ENCODE assay signal across 23 cellular contexts in the genomic region with DNA sequence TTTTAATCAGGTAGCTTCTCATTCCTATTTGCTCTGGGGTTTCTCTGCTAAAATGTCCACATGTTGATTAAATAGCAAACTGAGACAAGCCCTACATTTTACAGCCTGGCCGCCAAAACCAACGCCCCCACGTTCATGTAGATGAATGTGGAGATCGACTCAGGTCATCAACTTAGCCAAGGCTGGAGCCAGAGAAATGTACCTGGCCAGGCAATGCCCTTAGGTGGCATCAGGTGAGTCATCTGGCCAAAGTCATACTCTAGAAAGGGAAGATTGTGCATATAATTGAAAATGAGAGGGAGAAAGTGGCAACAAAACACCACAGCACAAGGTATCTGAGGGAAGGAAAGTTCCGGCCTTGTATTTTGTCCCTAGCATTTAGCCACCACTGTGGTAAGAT. TPM values are rescaled to one million over a fixed set of nuclear protein-coding genes. Genes with fewer than 3 reads are reported as not detected.
"Had no signal": no experiment of that assay in that cellular context is flagged by ENCODE, and none has a peak within 500 bp of the region (broad histone marks: within the 10 kb centered on the region; RNA-seq: fewer than 3 reads in every experiment).

No MANE protein-coding gene starts in this region.

- H3K4me1 ChIP-seq: right lobe of liver had no signal

- H3K4me3 Mint-ChIP-seq: activated B cell treated with CpG ODN at 0.5 μM for 24 hours; activated CD4-positive, alpha-beta memory T cell treated with anti-CD3 and anti-CD28 coated beads for 36 hours; activated CD4-positive, alpha-beta T cell treated with anti-CD3 and anti-CD28 coated beads for 36 hours; activated naive CD4-positive, alpha-beta T cell treated with anti-CD3 and anti-CD28 coated beads for 36 hours; activated T-cell treated with anti-CD3 and anti-CD28 coated beads, Interleukin-2, amount 50 U/mL, for 72 hours; mesothelial cell of epicardium; natural killer cell treated with Interleukin-12 subunit alpha and Interleukin-12 subunit beta and Interleukin-15 and Interleukin-18, amount 100 ng/mL, for 72 hours; stimulated activated memory B cell treated with anti-CD40 and anti-IgM and Interleukin-4, amounts not matched to agents 10 μg/mL and 1 μg/mL and 100 μg/mL, for 72 hours; T-helper 1 cell treated with Interleukin-12 subunit alpha and Interleukin-12 subunit beta and Interleukin-4 antibody, amounts not matched to agents 30 μg/mL and 1 μg/mL, for 36 hours had no signal

- H3K36me3 Mint-ChIP-seq: stimulated activated memory B cell treated with anti-CD40 and anti-IgM and Interleukin-4, amounts not matched to agents 10 μg/mL and 1 μg/mL and 100 μg/mL, for 72 hours had no signal

- H3K9me3 ChIP-seq: heart right ventricle, right lobe of liver, stomach, suprapubic skin, tibial nerve had no signal

- H3K27ac ChIP-seq: heart right ventricle, right lobe of liver, skin epidermis, stomach, suprapubic skin, tibial nerve had no signal

- H3K36me3 ChIP-seq: heart right ventricle, right lobe of liver, suprapubic skin, tibial nerve had no signal

- H3K9me3 Mint-ChIP-seq: activated B cell treated with CpG ODN at 0.5 μM for 24 hours; activated CD4-positive, alpha-beta memory T cell treated with anti-CD3 and anti-CD28 coated beads for 36 hours; activated naive CD4-positive, alpha-beta T cell treated with anti-CD3 and anti-CD28 coated beads for 36 hours; activated T-cell treated with anti-CD3 and anti-CD28 coated beads, Interleukin-2, amount 50 U/mL, for 72 hours; natural killer cell treated with Interleukin-12 subunit alpha and Interleukin-12 subunit beta and Interleukin-15 and Interleukin-18, amount 100 ng/mL, for 72 hours; stimulated activated memory B cell treated with anti-CD40 and anti-IgM and Interleukin-4, amounts not matched to agents 10 μg/mL and 1 μg/mL and 100 μg/mL, for 72 hours; T-helper 1 cell treated with Interleukin-12 subunit alpha and Interleukin-12 subunit beta and Interleukin-4 antibody, amounts not matched to agents 30 μg/mL and 1 μg/mL, for 36 hours had no signal

- H3K4me1 Mint-ChIP-seq: activated B cell treated with CpG ODN at 0.5 μM for 24 hours; activated CD4-positive, alpha-beta T cell treated with anti-CD3 and anti-CD28 coated beads for 36 hours; stimulated activated memory B cell treated with anti-CD40 and anti-IgM and Interleukin-4, amounts not matched to agents 10 μg/mL and 1 μg/mL and 100 μg/mL, for 72 hours had no signal

- ATAC-seq: activated CD4-positive, alpha-beta T cell treated with anti-CD3 and anti-CD28 coated beads for 36 hours; activated T-cell treated with anti-CD3 and anti-CD28 coated beads, Interleukin-2, amount 50 U/mL, for 72 hours; heart right ventricle; left lobe of liver; natural killer cell treated with Interleukin-12 subunit alpha and Interleukin-12 subunit beta and Interleukin-15 and Interleukin-18, amount 100 ng/mL, for 72 hours; right lobe of liver; stimulated activated memory B cell treated with anti-CD40 and anti-IgM and Interleukin-4, amounts not matched to agents 10 μg/mL and 1 μg/mL and 100 μg/mL, for 72 hours had no signal

- FAIRE-seq: keratinocyte had no signal

- H3K27ac Mint-ChIP-seq: activated B cell treated with CpG ODN at 0.5 μM for 24 hours; activated CD4-positive, alpha-beta memory T cell treated with anti-CD3 and anti-CD28 coated beads for 36 hours; activated CD4-positive, alpha-beta T cell treated with anti-CD3 and anti-CD28 coated beads for 36 hours; activated naive CD4-positive, alpha-beta T cell treated with anti-CD3 and anti-CD28 coated beads for 36 hours; activated T-cell treated with anti-CD3 and anti-CD28 coated beads, Interleukin-2, amount 50 U/mL, for 72 hours; mesothelial cell of epicardium; natural killer cell treated with Interleukin-12 subunit alpha and Interleukin-12 subunit beta and Interleukin-15 and Interleukin-18, amount 100 ng/mL, for 72 hours; stimulated activated memory B cell treated with anti-CD40 and anti-IgM and Interleukin-4, amounts not matched to agents 10 μg/mL and 1 μg/mL and 100 μg/mL, for 72 hours; T-helper 1 cell treated with Interleukin-12 subunit alpha and Interleukin-12 subunit beta and Interleukin-4 antibody, amounts not matched to agents 30 μg/mL and 1 μg/mL, for 36 hours had no signal

- H3K27me3 ChIP-seq: heart right ventricle, right lobe of liver, stomach, suprapubic skin, tibial nerve had no signal

- H3K27me3 Mint-ChIP-seq: activated CD4-positive, alpha-beta memory T cell treated with anti-CD3 and anti-CD28 coated beads for 36 hours; natural killer cell treated with Interleukin-12 subunit alpha and Interleukin-12 subunit beta and Interleukin-15 and Interleukin-18, amount 100 ng/mL, for 72 hours had no signal

- DNase-seq: activated B cell treated with CpG ODN at 0.5 μM for 24 hours; activated CD4-positive, alpha-beta memory T cell treated with anti-CD3 and anti-CD28 coated beads for 36 hours; activated CD4-positive, alpha-beta T cell treated with anti-CD3 and anti-CD28 coated beads for 36 hours; activated effector memory CD4-positive, alpha-beta T cell treated with Interleukin-2 at 50 U/mL for 16 hours; activated naive CD4-positive, alpha-beta T cell treated with anti-CD3 and anti-CD28 coated beads for 36 hours; activated T-cell treated with anti-CD3 and anti-CD28 coated beads, Interleukin-2, amount 50 U/mL, for 72 hours; erythroblast; foreskin fibroblast; heart right ventricle; right lobe of liver; stimulated activated CD4-positive, alpha-beta T cell treated with anti-CD3 and anti-CD28 coated beads, Interleukin-2, amount 100 ng/mL, for 24 hours; stomach; T1000 had no signal

- H3K4me3 ChIP-seq: heart right ventricle, lung, right lobe of liver, skin epidermis, stomach, suprapubic skin, tibial nerve had no signal

RNA-seq across cellular contexts. Expression of a gene that starts 37.1 kb away (rescaled TPM):
- total RNA-seq: activated B cell treated with CpG ODN at 0.5 μM for 24 hours; activated CD4-positive, alpha-beta memory T cell treated with anti-CD3 and anti-CD28 coated beads for 36 hours; activated CD4-positive, alpha-beta T cell treated with anti-CD3 and anti-CD28 coated beads for 36 hours; activated naive CD4-positive, alpha-beta T cell treated with anti-CD3 and anti-CD28 coated beads for 36 hours had no signal
